ENCODE assay signal across 22 cellular contexts in genomic region chr11:477042-477715, GRCh38. TPM values are rescaled to one million over a fixed set of nuclear protein-coding genes. Genes with fewer than 3 reads are reported as not detected.
DNase-seq lines count a peak whose midpoint lies in the region; ATAC-seq and TF ChIP-seq lines count a peak whose summit lies in the region.
"Had no signal": no experiment of that assay in that cellular context is flagged by ENCODE, and none has a peak within 500 bp of the region (broad histone marks: within the 10 kb centered on the region; RNA-seq: fewer than 3 reads in every experiment).

No MANE protein-coding gene starts in this region.

- peaks cover 6% of the 10 kb centered on the region for H3K9me1 ChIP-seq in IMR-90 (ENCODE audit: insufficient read depth, low read length)

- in situ Hi-C loops in IMR-90 (cut with MboI; ENCODE audit: low sequenced_read_pairs), result no loop called here

- no peak overlapping the region for H2AK5ac ChIP-seq in IMR-90 (ENCODE audit: low read depth, low read length)

- H3K27ac ChIP-seq in IMR-90 (ENCODE audit: insufficient read depth, low read length), result no peak overlapping the region
- H3K27ac ChIP-seq: cardiac muscle cell, heart left ventricle, ovary, right atrium auricular region, tibial artery had no signal

- no peaks in the 10 kb centered on the region for H3K4me1 ChIP-seq in IMR-90 (ENCODE audit: control insufficient read depth, insufficient read depth, low read length)
- H3K4me1 ChIP-seq: heart left ventricle, right atrium auricular region, tibial artery had no signal

- no peak overlapping the region for H4K5ac ChIP-seq in IMR-90 (ENCODE audit: low read depth, low read length)

- intact Hi-C loops in IMR-90 (cut with micrococcal nuclease), result no loop called here
- intact Hi-C loops in sciatic nerve (cut with DNase I), result no loop called here

- H3K23ac ChIP-seq in IMR-90 (ENCODE audit: low read depth, low read length), result no peak overlapping the region

- TF ChIP-seq RAD21 in IMR-90 (IDR thresholded peaks at IDR 0.05; ENCODE audit: low read length), result no peak

- no peak overlapping the region for H3K9ac ChIP-seq in IMR-90 (ENCODE audit: low read depth, low read length)

- no peak for TF ChIP-seq CTCF in IMR-90 (conservative IDR thresholded peaks at IDR 0.05; ENCODE audit: low read depth, low read length)

- no peak overlapping the region for H3K56ac ChIP-seq in IMR-90 (ENCODE audit: extremely low read depth, insufficient read depth, low read length)

- H3K4me2 ChIP-seq in IMR-90 (ENCODE audit: low read depth, low read length), result no peak overlapping the region

- peaks cover 18 to 44% of the 10 kb centered on the region in 2 experiments for H3K79me1 ChIP-seq in IMR-90 (ENCODE audit: low read depth in 1 of 2, low read length in 2 of 2)

- no peak overlapping the region for H2BK20ac ChIP-seq in IMR-90 (ENCODE audit: low read depth, low read length)

- no peaks in the 10 kb centered on the region for H3K27me3 ChIP-seq in IMR-90 (ENCODE audit: control insufficient read depth, insufficient read depth, low read length)
- H3K27me3 ChIP-seq: cardiac muscle cell, heart left ventricle, ovary, right atrium auricular region, tibial artery had no signal

- BruUV-seq in IMR-90 (replicated peaks; lab: Mats Ljungman, UMichigan), result no TSS peak

- no peak overlapping the region for H2BK120ac ChIP-seq in IMR-90 (ENCODE audit: low read depth, low read length)

- no peak overlapping the region for H2BK15ac ChIP-seq in IMR-90 (ENCODE audit: low read depth, low read length)

- POLR2A ChIA-PET in IMR-90 (lab: Charles Lee; ENCODE audit: unreplicated experiment), result no interaction called here

- no peak overlapping the region for H3K4me3 ChIP-seq in IMR-90 (ENCODE audit: insufficient read depth, low read depth, low read length)
- H3K4me3 ChIP-seq: cardiac muscle cell, heart left ventricle, ovary, right atrium auricular region, tibial artery had no signal

- no peak for DNase-seq in IMR-90
- DNase-seq in cerebellar cortex (ENCODE audit: low spot score), result peak; percentile 83
- DNase-seq in left kidney (ENCODE audit: low read depth, low spot score), result peak; percentile 91
- no peak for DNase-seq in sciatic nerve (ENCODE audit: low spot score)
- no peak for DNase-seq in superior temporal gyrus (ENCODE audit: extremely low spot score)
- no peak for DNase-seq in AML-193 (lab: John Stamatoyannopoulos, UW)
- DNase-seq in NCI-H146 (lab: John Stamatoyannopoulos, UW), result no peak
- DNase-seq: activated B cell treated with CpG ODN at 0.5 μM for 24 hours; activated naive CD4-positive, alpha-beta T cell treated with anti-CD3 and anti-CD28 coated beads, Interleukin-2, amount 10 ng/mL, durations not matched to agents 7 days and 5 days; CD8-positive, alpha-beta T cell; DMS153; Karpas-422; mammary epithelial cell; NCI-H1694 treated with DMSO at 0.1 percent for 48 hours; NCI-H774; ovary; stimulated activated CD4-positive, alpha-beta T cell treated with anti-CD3 and anti-CD28 coated beads, Interleukin-4, amount 100 ng/mL, for 24 hours; stimulated activated naive CD4-positive, alpha-beta T cell; tibial artery had no signal

- H2BK5ac ChIP-seq in IMR-90 (ENCODE audit: low read depth, low read length, poor library complexity, severe bottlenecking), result no peak overlapping the region

- WGBS in IMR-90 (ENCODE audit: extremely low coverage in 2 of 2, insufficient read length in 1 of 2), 2 experiments, result 82% methylated on average over 4 of the region's 16 CpGs; no CpG with 5 or more reads in 1 of the 2 experiments

- H3K18ac ChIP-seq in IMR-90 (ENCODE audit: low read depth, low read length), result no peak overlapping the region

- CTCF ChIA-PET in IMR-90 (lab: Yijun Ruan, JAX), result no interaction called here

- H4K20me1 ChIP-seq in IMR-90 (ENCODE audit: insufficient read depth, low read length), result peaks cover 8% of the 10 kb centered on the region

- H2AK9ac ChIP-seq in IMR-90 (replicated peaks; ENCODE audit: low read depth, low read length, poor library complexity), result no peak overlapping the region

- no peak overlapping the region for H3K14ac ChIP-seq in IMR-90 (replicated peaks; ENCODE audit: low read depth, low read length)

- peak; percentile 57 for ATAC-seq in IMR-90 (ENCODE audit: low read depth)
- peak; percentile 80 for ATAC-seq in sciatic nerve
- ATAC-seq: CD8-positive, alpha-beta T cell; heart left ventricle had no signal

- peaks cover 5% of the 10 kb centered on the region for H3K36me3 ChIP-seq in IMR-90 (ENCODE audit: control insufficient read depth, insufficient read depth, low read length)
- H3K36me3 ChIP-seq: cardiac muscle cell, ovary had no signal

- no peak overlapping the region for H2AFZ ChIP-seq in IMR-90 (replicated peaks; ENCODE audit: low read length, poor library complexity)

- no peak overlapping the region for H4K8ac ChIP-seq in IMR-90 (ENCODE audit: low read depth in 2 of 2, low read length in 2 of 2)

- dilution Hi-C loops in IMR-90 (cut with HindIII; ENCODE audit: low sequenced_read_pairs, unreplicated experiment), result no loop called here

- no peaks in the 10 kb centered on the region for H3K9me3 ChIP-seq in IMR-90 (ENCODE audit: control insufficient read depth, insufficient read depth, low read length)
- H3K9me3 ChIP-seq: heart left ventricle, ovary, right atrium auricular region, tibial artery had no signal

- H3K4ac ChIP-seq in IMR-90 (ENCODE audit: low read depth, low read length), result no peak overlapping the region

- no peak for TF ChIP-seq POLR2A in IMR-90 (IDR thresholded peaks at IDR 0.05; ENCODE audit: low read depth, low read length)

- no peak overlapping the region for H4K91ac ChIP-seq in IMR-90 (ENCODE audit: insufficient read depth, low read depth, low read length)

TF ChIP-seq in IMR-90, 13 proteins besides CTCF, POLR2A, EP300 and RAD21:
- TF ChIP-seq NFE2L2 (IDR thresholded peaks at IDR 0.05; ENCODE audit: low read depth, low read length) (no peak), CEBPB (IDR thresholded peaks at IDR 0.05; ENCODE audit: low read depth, low read length) (no peak), RCOR1 (IDR thresholded peaks at IDR 0.05; ENCODE audit: insufficient replicate concordance, low read length) (no peak), BHLHE40 (IDR thresholded peaks at IDR 0.05; ENCODE audit: low read depth, low read length) (no peak), RFX5 (IDR thresholded peaks at IDR 0.05; ENCODE audit: low read depth, low read length) (no peak), CHD1 (IDR thresholded peaks at IDR 0.05; ENCODE audit: low read depth, low read length) (no peak), SMC3 (IDR thresholded peaks at IDR 0.05; ENCODE audit: low read depth, low read length) (no peak), MAFK (IDR thresholded peaks at IDR 0.05; ENCODE audit: low read depth, low read length) (no peak), FOS (IDR thresholded peaks at IDR 0.05; ENCODE audit: low read depth, low read length) (no peak), MAZ (IDR thresholded peaks at IDR 0.05; ENCODE audit: borderline replicate concordance, low read depth, low read length) (no peak), MXI1 (IDR thresholded peaks at IDR 0.05; ENCODE audit: borderline replicate concordance, low read depth, low read length) (no peak)
- TF ChIP-seq, protein P1, sequence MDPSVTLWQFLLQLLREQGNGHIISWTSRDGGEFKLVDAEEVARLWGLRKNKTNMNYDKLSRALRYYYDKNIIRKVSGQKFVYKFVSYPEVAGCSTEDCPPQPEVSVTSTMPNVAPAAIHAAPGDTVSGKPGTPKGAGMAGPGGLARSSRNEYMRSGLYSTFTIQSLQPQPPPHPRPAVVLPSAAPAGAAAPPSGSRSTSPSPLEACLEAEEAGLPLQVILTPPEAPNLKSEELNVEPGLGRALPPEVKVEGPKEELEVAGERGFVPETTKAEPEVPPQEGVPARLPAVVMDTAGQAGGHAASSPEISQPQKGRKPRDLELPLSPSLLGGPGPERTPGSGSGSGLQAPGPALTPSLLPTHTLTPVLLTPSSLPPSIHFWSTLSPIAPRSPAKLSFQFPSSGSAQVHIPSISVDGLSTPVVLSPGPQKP (IDR thresholded peaks at IDR 0.05; ENCODE audit: borderline replicate concordance, low read depth, low read length), result no peak
- TF ChIP-seq, protein P2, sequence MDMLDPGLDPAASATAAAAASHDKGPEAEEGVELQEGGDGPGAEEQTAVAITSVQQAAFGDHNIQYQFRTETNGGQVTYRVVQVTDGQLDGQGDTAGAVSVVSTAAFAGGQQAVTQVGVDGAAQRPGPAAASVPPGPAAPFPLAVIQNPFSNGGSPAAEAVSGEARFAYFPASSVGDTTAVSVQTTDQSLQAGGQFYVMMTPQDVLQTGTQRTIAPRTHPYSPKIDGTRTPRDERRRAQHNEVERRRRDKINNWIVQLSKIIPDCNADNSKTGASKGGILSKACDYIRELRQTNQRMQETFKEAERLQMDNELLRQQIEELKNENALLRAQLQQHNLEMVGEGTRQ (IDR thresholded peaks at IDR 0.05; ENCODE audit: low read depth, low read length), result no peak

RNA-seq across cellular contexts. Expression of gene PTDSS2, which starts 27.1 kb away (rescaled TPM):
- total RNA-seq in IMR-90 (2012; rRNA removed), result 21.4 and 23.5 TPM in 2 replicates
- polyA plus RNA-seq in IMR-90 (2012; rRNA removed), result 26.6 and 29.8 TPM in 2 replicates
- polyA plus RNA-seq in IMR-90 (2012; cell fraction: cytosol; rRNA removed), result 32.6 and 35.1 TPM in 2 replicates
- 129 and 308 TPM in 2 replicates for polyA plus RNA-seq in IMR-90 (2012; cell fraction: nucleus; rRNA removed; ENCODE audit: low replicate concordance)
- total RNA-seq in sciatic nerve, result 33.1 TPM

RNA-seq across cellular contexts. Expression of gene RNH1, which starts 29.9 kb away (rescaled TPM):
- total RNA-seq in IMR-90 (2012; rRNA removed) (138 and 143 TPM in 2 replicates), sciatic nerve (134 TPM)
- polyA plus RNA-seq in IMR-90 (2012; rRNA removed), result 238 and 247 TPM in 2 replicates
- 157 and 265 TPM in 2 replicates for polyA plus RNA-seq in IMR-90 (2012; cell fraction: cytosol; rRNA removed)
- 135 and 414 TPM in 2 replicates for polyA plus RNA-seq in IMR-90 (2012; cell fraction: nucleus; rRNA removed; ENCODE audit: low replicate concordance)

RNA-seq across cellular contexts. Expression of gene ANO9, which starts 35.4 kb away (rescaled TPM):
- total RNA-seq in IMR-90 (2012; rRNA removed) (not detected in 2 replicates), sciatic nerve (0.98 TPM)
- polyA plus RNA-seq in IMR-90 (2012; rRNA removed), result not detected in 2 replicates
- polyA plus RNA-seq in IMR-90 (2012; cell fraction: cytosol; rRNA removed), result 0.01 TPM in 1 of 2 replicates, not detected in the other
- polyA plus RNA-seq in IMR-90 (2012; cell fraction: nucleus; rRNA removed; ENCODE audit: low replicate concordance), result 0.18 and 0.23 TPM in 2 replicates

RNA-seq across cellular contexts. Expression of gene HRAS, which starts 58.2 kb away (rescaled TPM):
- total RNA-seq in IMR-90 (2012; rRNA removed) (99.4 and 108 TPM in 2 replicates), sciatic nerve (45.2 TPM)
- polyA plus RNA-seq in IMR-90 (2012; rRNA removed), result 123 and 154 TPM in 2 replicates
- polyA plus RNA-seq in IMR-90 (2012; cell fraction: cytosol; rRNA removed), result 122 and 126 TPM in 2 replicates
- polyA plus RNA-seq in IMR-90 (2012; cell fraction: nucleus; rRNA removed; ENCODE audit: low replicate concordance), result 101 and 217 TPM in 2 replicates

Comparison
In these comparisons a context has a peak if more than half of its experiments do, and no peak if none do; other contexts are left out.
1. DNase-seq: peak in cerebellar cortex (single experiment) and left kidney (single experiment); none in IMR-90 (single experiment), sciatic nerve (single experiment), superior temporal gyrus (single experiment), AML-193 (0 of 2) and NCI-H146 (single experiment).